8 cellular contexts compared by ENCODE assay signal in genomic region chr10:62082270-62082669, GRCh38.
DNase-seq lines count a peak whose midpoint lies in the region; ATAC-seq, FAIRE-seq and TF ChIP-seq lines count a peak whose summit lies in the region.

No MANE protein-coding gene starts in this region.

- H3K36me3 ChIP-seq in BLaER1 treated with 17β-estradiol and CSF1 and Interleukin-3, amounts not matched to agents 10 nM and 100 nM: peaks cover 56 to 81% (median 68%) of the 10 kb centered on the region in 11 experiments
- H3K36me3 ChIP-seq in PC-3 (ENCODE audit: low read depth, low read length): peaks cover 9% of the 10 kb centered on the region

- POLR2A ChIA-PET in PC-3 (lab: Charles Lee; ENCODE audit: unreplicated experiment): interaction anchor here (0.6 to 0.7 kb wide), 2 partner anchors 28 to 1316 kb away, joined by 3 read pairs; no protein-coding TSS in a partner anchor

- H3K4me3 Mint-ChIP-seq in osteocyte (ENCODE audit: unreplicated experiment): peak overlapping the region; percentile 20

- peak overlapping the region; percentile 96 for H3K27ac Mint-ChIP-seq in osteocyte (ENCODE audit: unreplicated experiment)

- TF ChIP-seq CTCF in PC-3 (conservative IDR thresholded peaks at IDR 0.05; ENCODE audit: low read depth, low read length) (no peak), dorsolateral prefrontal cortex (IDR thresholded peaks at IDR 0.05 in 54 of 56, conservative IDR thresholded peaks at IDR 0.05 in 2 of 56; ENCODE audit: low read depth in 1 of 56, partially characterized antibody in 56 of 56) (no peak), osteocyte (IDR thresholded peaks at IDR 0.05) (no peak)

- peaks cover 0 to 23% (median 17%) of the 10 kb centered on the region in 11 experiments; a peak in 13 of 22 replicates for H3K9me3 ChIP-seq in BLaER1 treated with 17β-estradiol and CSF1 and Interleukin-3, amounts not matched to agents 10 nM and 100 nM (replicated peaks in 1 of 11)
- no peaks in the 10 kb centered on the region for H3K9me3 ChIP-seq in PC-3 (ENCODE audit: low read length)

- peaks cover 0 to 82% (median 0%) of the 10 kb centered on the region in 11 experiments; a peak in 3 of 22 replicates for H4K20me1 ChIP-seq in BLaER1 treated with 17β-estradiol and CSF1 and Interleukin-3, amounts not matched to agents 10 nM and 100 nM
- no peaks in the 10 kb centered on the region for H4K20me1 ChIP-seq in PC-3 (ENCODE audit: low read length)

- H3K4me1 Mint-ChIP-seq in osteocyte (ENCODE audit: unreplicated experiment): peaks cover 77% of the 10 kb centered on the region

- peak overlapping the region in 8 of 10 experiments; percentile 2 to 45 (median 26); a peak in 9 of 20 replicates for H3K4me3 ChIP-seq in BLaER1 treated with 17β-estradiol and CSF1 and Interleukin-3, amounts not matched to agents 10 nM and 100 nM
- H3K4me3 ChIP-seq in PC-3 (ENCODE audit: low read length) (peak overlapping the region; percentile 24), dorsolateral prefrontal cortex (peak overlapping the region in 28 of 59 donors; percentile 1 to 50 (median 22))

- H3K4me2 ChIP-seq in BLaER1 treated with 17β-estradiol and CSF1 and Interleukin-3, amounts not matched to agents 10 nM and 100 nM: peak overlapping the region; percentile 69 to 89 (median 80)
- peak overlapping the region; percentile 52 for H3K4me2 ChIP-seq in PC-3 (ENCODE audit: low read length)

- no peaks in the 10 kb centered on the region for H3K9me3 Mint-ChIP-seq in osteocyte (ENCODE audit: unreplicated experiment)

- H2AFZ ChIP-seq in PC-3 (ENCODE audit: low read length): peak overlapping the region; percentile 20

- H3K36me3 Mint-ChIP-seq in osteocyte (ENCODE audit: unreplicated experiment): peaks cover 25% of the 10 kb centered on the region

- no peak for FAIRE-seq in HTR-8/SVneo (lab: Jason Lieb, UNC)

- DNase-seq in PC-3: no peak
- no peak for DNase-seq in dorsolateral prefrontal cortex
- no peak for DNase-seq in osteocyte (ENCODE audit: extremely low spot score, unreplicated experiment)
- no peak for DNase-seq in HTR-8/SVneo (ENCODE audit: insufficient read length, low spot score)
- DNase-seq in NCI-H1105 (lab: John Stamatoyannopoulos, UW): no peak
- DNase-seq in NCI-H1436 (lab: John Stamatoyannopoulos, UW): no peak

- peaks cover 49 to 70% (median 57%) of the 10 kb centered on the region in 10 experiments for H3K4me1 ChIP-seq in BLaER1 treated with 17β-estradiol and CSF1 and Interleukin-3, amounts not matched to agents 10 nM and 100 nM
- peaks cover 59% of the 10 kb centered on the region for H3K4me1 ChIP-seq in PC-3 (ENCODE audit: insufficient read depth, low read length)

- CTCF ChIA-PET in PC-3 (lab: Charles Lee): interaction anchor here (0.6 to 0.8 kb wide), 2 partner anchors 33 to 247 kb away, joined by 3 to 4 read pairs; no protein-coding TSS in a partner anchor

- H3K27me3 ChIP-seq in BLaER1 treated with 17β-estradiol and CSF1 and Interleukin-3, amounts not matched to agents 10 nM and 100 nM: no peaks in the 10 kb centered on the region; a peak in 3 of 22 replicates
- H3K27me3 ChIP-seq in PC-3 (ENCODE audit: low read length) (no peaks in the 10 kb centered on the region), dorsolateral prefrontal cortex (no peaks in the 10 kb centered on the region)

- peaks cover 11% of the 10 kb centered on the region for H3F3A ChIP-seq in PC-3 (ENCODE audit: low read length, unreplicated experiment)

- H3K9me2 ChIP-seq in PC-3 (replicated peaks; ENCODE audit: low read length): 0 out of 2 replicates have a peak, but pooled peaks cover 5% of the 10 kb centered on the region

- no peaks in the 10 kb centered on the region for H3K27me3 Mint-ChIP-seq in osteocyte (ENCODE audit: unreplicated experiment)

- intact Hi-C loops in PC-3 (cut with micrococcal nuclease): no loop called here
- intact Hi-C loops in dorsolateral prefrontal cortex (cut with DNase I): no loop called here

- H3K79me2 ChIP-seq in PC-3 (ENCODE audit: low read length): no peaks in the 10 kb centered on the region

- peak overlapping the region; percentile 73 to 91 (median 88) for H3K27ac ChIP-seq in BLaER1 treated with 17β-estradiol and CSF1 and Interleukin-3, amounts not matched to agents 10 nM and 100 nM
- peak overlapping the region; percentile 54 for H3K27ac ChIP-seq in PC-3 (ENCODE audit: low read length)
- peak overlapping the region in 53 of 59 donors; percentile 5 to 82 (median 69) for H3K27ac ChIP-seq in dorsolateral prefrontal cortex

- ATAC-seq in PC-3 (no peak), HG02981 (IDR thresholded peaks at IDR 0.05; ENCODE audit: unreplicated experiment) (no peak)

- BruUV-seq in PC-3 (replicated peaks; lab: Mats Ljungman, UMichigan): no TSS peak

- peak overlapping the region; percentile 70 to 82 (median 77); a peak in 21 of 22 replicates for H3K9ac ChIP-seq in BLaER1 treated with 17β-estradiol and CSF1 and Interleukin-3, amounts not matched to agents 10 nM and 100 nM
- peak overlapping the region; percentile 20 for H3K9ac ChIP-seq in PC-3 (ENCODE audit: low read length)
